ENCODE assay signal across 8 cellular contexts in the genomic region with DNA sequence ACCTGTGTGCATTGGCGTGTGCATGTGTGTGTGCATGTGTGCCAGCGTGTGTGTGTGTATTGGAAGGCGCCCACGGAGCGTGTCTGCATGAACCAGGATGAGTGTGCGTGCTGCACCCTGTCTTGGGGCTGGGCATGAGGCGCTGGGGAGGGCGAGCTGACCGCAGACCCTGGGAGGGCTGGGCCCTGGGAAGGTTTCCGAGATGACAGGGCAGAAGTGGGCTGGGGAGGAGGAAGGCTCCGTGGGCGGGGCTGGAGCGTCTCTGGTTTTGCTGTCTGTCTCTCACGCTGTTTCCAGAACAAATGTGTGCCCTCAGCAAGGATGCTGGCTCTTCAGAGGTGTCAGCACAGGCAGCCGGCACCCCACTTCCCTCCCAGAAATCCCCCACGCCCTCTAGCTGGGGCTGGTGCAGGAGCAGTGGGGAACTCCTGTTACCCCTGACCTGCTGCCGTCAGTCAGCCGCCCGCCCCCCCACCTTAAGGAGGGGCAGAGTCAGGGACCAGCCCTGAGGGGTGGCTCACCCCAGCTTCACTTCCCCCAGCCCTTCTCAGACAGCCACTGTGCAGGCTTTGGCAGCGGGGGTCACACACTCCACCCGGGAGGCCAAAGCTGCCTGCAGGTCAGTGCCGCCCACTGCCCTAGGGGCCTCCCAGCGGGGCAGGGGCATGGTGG.
DNase-seq lines count a peak whose midpoint lies in the region; ATAC-seq lines count a peak whose summit lies in the region.

A gene with protein sequence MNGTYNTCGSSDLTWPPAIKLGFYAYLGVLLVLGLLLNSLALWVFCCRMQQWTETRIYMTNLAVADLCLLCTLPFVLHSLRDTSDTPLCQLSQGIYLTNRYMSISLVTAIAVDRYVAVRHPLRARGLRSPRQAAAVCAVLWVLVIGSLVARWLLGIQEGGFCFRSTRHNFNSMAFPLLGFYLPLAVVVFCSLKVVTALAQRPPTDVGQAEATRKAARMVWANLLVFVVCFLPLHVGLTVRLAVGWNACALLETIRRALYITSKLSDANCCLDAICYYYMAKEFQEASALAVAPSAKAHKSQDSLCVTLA (plus strand): TSS at position 531 of the 672 bp plus-strand sequence. CDS start 4,473 bp downstream, outside the sequence.

- DNase-seq in ELF-1 (ENCODE audit: low read depth, low spot score) (peak; percentile 41), NCI-H226 (peak; percentile 65), activated T-cell treated with anti-CD3 and anti-CD28 coated beads for 1 hour (ENCODE audit: low read depth) (peak; percentile 55), head of caudate nucleus (peak in 29 of 42 donors; percentile 2 to 61 (median 33)), NCI-H82 treated with DMSO at 0.1 percent for 48 hours (lab: John Stamatoyannopoulos, UW; ENCODE audit: unreplicated experiment) (no peak), NCI-H82 (lab: John Stamatoyannopoulos, UW) (no peak)
- peak; percentile 43 to 50 for DNase-seq in stimulated activated CD4-positive, alpha-beta T cell treated with anti-CD3 and anti-CD28 coated beads, Interleukin-1b, Interleukin-23, amount 100 ng/mL, for 1 hour (ENCODE audit: low read depth in 2 of 2)

- ATAC-seq in GM18870 (IDR thresholded peaks at IDR 0.05; ENCODE audit: unreplicated experiment) = no peak

- intact Hi-C loops in head of caudate nucleus (cut with DNase I) = no loop called here

Comparison
In these comparisons a context has a peak if more than half of its experiments do, and no peak if none do; other contexts are left out.
1. DNase-seq: peak in ELF-1 (single experiment), NCI-H226 (single experiment), activated T-cell treated with anti-CD3 and anti-CD28 coated beads for 1 hour (single experiment), head of caudate nucleus (29 of 42) and stimulated activated CD4-positive, alpha-beta T cell treated with anti-CD3 and anti-CD28 coated beads, Interleukin-1b, Interleukin-23, amount 100 ng/mL, for 1 hour (2 of 2); none in NCI-H82 treated with DMSO at 0.1 percent for 48 hours (single experiment) and NCI-H82 (single experiment).